Comparison of ENCODE assay signal across 10 cellular contexts in genomic region chr20:62355527-62356142, GRCh38. TPM values are rescaled to one million over a fixed set of nuclear protein-coding genes. Genes with fewer than 3 reads are reported as not detected.
DNase-seq lines count a peak whose midpoint lies in the region; ATAC-seq and TF ChIP-seq lines count a peak whose summit lies in the region.
"Had no signal": no experiment of that assay in that cellular context is flagged by ENCODE, and none has a peak within 500 bp of the region (broad histone marks: within the 10 kb centered on the region; RNA-seq: fewer than 3 reads in every experiment).

No MANE protein-coding gene starts in this region.

- TF ChIP-seq CTCF in fibroblast of mammary gland (conservative IDR thresholded peaks at IDR 0.05; ENCODE audit: control insufficient read depth, insufficient read depth, low read depth, low read length), result no peak
- no peak for TF ChIP-seq CTCF in neural progenitor cell (IDR thresholded peaks at IDR 0.05)

- no peak overlapping the region for H3K4me3 ChIP-seq in fibroblast of mammary gland (ENCODE audit: control insufficient read depth, low read depth, low read length)
- no peak overlapping the region for H3K4me3 ChIP-seq in neural progenitor cell

- H2AFZ ChIP-seq in neural progenitor cell (replicated peaks), result no peak overlapping the region

- no peaks in the 10 kb centered on the region for H3K27me3 Mint-ChIP-seq in neural progenitor cell (ENCODE audit: insufficient read depth, low read depth)
- no peaks in the 10 kb centered on the region for H3K27me3 Mint-ChIP-seq in activated CD4-positive, alpha-beta T cell treated with anti-CD3 and anti-CD28 coated beads, Interleukin-2, amount 10 ng/mL, durations not matched to agents 24 days and 14 days
- H3K27me3 Mint-ChIP-seq: CD8-positive, alpha-beta memory T cell; naive B cell had no signal

- no peak overlapping the region for H3K27ac ChIP-seq in neural progenitor cell

- H3F3A ChIP-seq in neural progenitor cell (ENCODE audit: low read depth), result no peaks in the 10 kb centered on the region

- H3K36me3 Mint-ChIP-seq in neural progenitor cell, result no peaks in the 10 kb centered on the region
- H3K36me3 Mint-ChIP-seq in activated CD4-positive, alpha-beta T cell treated with anti-CD3 and anti-CD28 coated beads, Interleukin-2, amount 10 ng/mL, durations not matched to agents 24 days and 14 days (ENCODE audit: low read depth), result no peaks in the 10 kb centered on the region
- H3K36me3 Mint-ChIP-seq: CD8-positive, alpha-beta memory T cell; naive B cell had no signal

- peaks cover 48% of the 10 kb centered on the region for H3K79me2 ChIP-seq in neural progenitor cell (ENCODE audit: low read depth)

- H3K36me3 ChIP-seq in neural progenitor cell, result no peaks in the 10 kb centered on the region

- H3K9me3 ChIP-seq in neural progenitor cell (ENCODE audit: low read depth), result no peaks in the 10 kb centered on the region

- H3K27me3 ChIP-seq in neural progenitor cell, result no peaks in the 10 kb centered on the region

- H3K4me3 Mint-ChIP-seq in neural progenitor cell, result no peak overlapping the region
- no peak overlapping the region for H3K4me3 Mint-ChIP-seq in activated CD4-positive, alpha-beta T cell treated with anti-CD3 and anti-CD28 coated beads, Interleukin-2, amount 10 ng/mL, durations not matched to agents 24 days and 14 days
- H3K4me3 Mint-ChIP-seq: CD8-positive, alpha-beta memory T cell; naive B cell had no signal

- intact Hi-C loops in activated CD4-positive, alpha-beta T cell treated with anti-CD3 and anti-CD28 coated beads, Interleukin-2, amount 10 ng/mL, durations not matched to agents 24 days and 14 days (cut with micrococcal nuclease), result no loop called here

- H3K9ac ChIP-seq in neural progenitor cell, result peak overlapping the region; percentile 30

- no peaks in the 10 kb centered on the region for H3K9me3 Mint-ChIP-seq in neural progenitor cell
- H3K9me3 Mint-ChIP-seq in activated CD4-positive, alpha-beta T cell treated with anti-CD3 and anti-CD28 coated beads, Interleukin-2, amount 10 ng/mL, durations not matched to agents 24 days and 14 days, result no peaks in the 10 kb centered on the region
- H3K9me3 Mint-ChIP-seq: CD8-positive, alpha-beta memory T cell; naive B cell had no signal

- peaks cover 10% of the 10 kb centered on the region for H3K4me1 Mint-ChIP-seq in neural progenitor cell
- H3K4me1 Mint-ChIP-seq in activated CD4-positive, alpha-beta T cell treated with anti-CD3 and anti-CD28 coated beads, Interleukin-2, amount 10 ng/mL, durations not matched to agents 24 days and 14 days, result no peaks in the 10 kb centered on the region
- H3K4me1 Mint-ChIP-seq: CD8-positive, alpha-beta memory T cell had no signal

- no peak overlapping the region for H3K27ac Mint-ChIP-seq in neural progenitor cell
- no peak overlapping the region for H3K27ac Mint-ChIP-seq in activated CD4-positive, alpha-beta T cell treated with anti-CD3 and anti-CD28 coated beads, Interleukin-2, amount 10 ng/mL, durations not matched to agents 24 days and 14 days
- H3K27ac Mint-ChIP-seq: CD8-positive, alpha-beta memory T cell; naive B cell had no signal

- peaks cover 62% of the 10 kb centered on the region for H4K20me1 ChIP-seq in neural progenitor cell (ENCODE audit: low read depth)

- no peak for ATAC-seq in GM19452 (IDR thresholded peaks at IDR 0.05; ENCODE audit: unreplicated experiment)

- peak overlapping the region; percentile 46 for H3K4me2 ChIP-seq in neural progenitor cell

- peak; percentile 55 for DNase-seq in AG20443 (ENCODE audit: low spot score)
- DNase-seq in NCI-H69 (lab: John Stamatoyannopoulos, UW), result peak; percentile 66
- DNase-seq in fibroblast of mammary gland (ENCODE audit: low read depth), result peak; percentile 66
- peak; percentile 43 for DNase-seq in neural progenitor cell (ENCODE audit: low spot score)
- DNase-seq in activated CD4-positive, alpha-beta T cell treated with anti-CD3 and anti-CD28 coated beads for 1 hour, result no peak
- DNase-seq in NK-92 treated with Interleukin-12 subunit alpha and Interleukin-12 subunit beta, amount 100 ng/mL, for 24 hours (lab: John Stamatoyannopoulos, UW), result no peak
- no peak for DNase-seq in activated CD4-positive, alpha-beta T cell treated with anti-CD3 and anti-CD28 coated beads, Interleukin-2, amount 10 ng/mL, durations not matched to agents 24 days and 14 days
- DNase-seq: CD8-positive, alpha-beta memory T cell; naive B cell had no signal

- H3K4me1 ChIP-seq in neural progenitor cell, result peaks cover 35% of the 10 kb centered on the region

RNA-seq across cellular contexts. Expression of gene LAMA5, which starts 11.5 kb away (rescaled TPM):
- total RNA-seq in neural progenitor cell (ENCODE audit: low replicate concordance), result 12.1 and 63.9 TPM in 2 replicates
- 2.0 and 2.1 TPM in 2 replicates for total RNA-seq in activated CD4-positive, alpha-beta T cell treated with anti-CD3 and anti-CD28 coated beads, Interleukin-2, amount 10 ng/mL, durations not matched to agents 24 days and 14 days

RNA-seq across cellular contexts. Expression of gene RPS21, which starts 31.3 kb away (rescaled TPM):
- 1,629 and 1,765 TPM in 2 replicates for total RNA-seq in neural progenitor cell (ENCODE audit: low replicate concordance)
- 2,091 and 2,109 TPM in 2 replicates for total RNA-seq in activated CD4-positive, alpha-beta T cell treated with anti-CD3 and anti-CD28 coated beads, Interleukin-2, amount 10 ng/mL, durations not matched to agents 24 days and 14 days

RNA-seq across cellular contexts. Expression of gene CABLES2, which starts 51.5 kb away (rescaled TPM):
- 8.1 and 13.8 TPM in 2 replicates for total RNA-seq in neural progenitor cell (ENCODE audit: low replicate concordance)
- 13.1 and 13.5 TPM in 2 replicates for total RNA-seq in activated CD4-positive, alpha-beta T cell treated with anti-CD3 and anti-CD28 coated beads, Interleukin-2, amount 10 ng/mL, durations not matched to agents 24 days and 14 days

RNA-seq across cellular contexts. Expression of gene ADRM1, which starts 52.8 kb away (rescaled TPM):
- total RNA-seq in neural progenitor cell (ENCODE audit: low replicate concordance), result 52.3 and 96.3 TPM in 2 replicates
- total RNA-seq in activated CD4-positive, alpha-beta T cell treated with anti-CD3 and anti-CD28 coated beads, Interleukin-2, amount 10 ng/mL, durations not matched to agents 24 days and 14 days, result 179 and 183 TPM in 2 replicates

Comparison
In these comparisons a context has a peak if more than half of its experiments do, and no peak if none do; other contexts are left out.
1. DNase-seq: peak in AG20443 (single experiment), NCI-H69 (single experiment), fibroblast of mammary gland (single experiment) and neural progenitor cell (single experiment); none in activated CD4-positive, alpha-beta T cell treated with anti-CD3 and anti-CD28 coated beads for 1 hour (single experiment), NK-92 treated with Interleukin-12 subunit alpha and Interleukin-12 subunit beta, amount 100 ng/mL, for 24 hours (single experiment) and activated CD4-positive, alpha-beta T cell treated with anti-CD3 and anti-CD28 coated beads, Interleukin-2, amount 10 ng/mL, durations not matched to agents 24 days and 14 days (single experiment).